2 cellular contexts compared by ENCODE assay signal in the genomic region with DNA sequence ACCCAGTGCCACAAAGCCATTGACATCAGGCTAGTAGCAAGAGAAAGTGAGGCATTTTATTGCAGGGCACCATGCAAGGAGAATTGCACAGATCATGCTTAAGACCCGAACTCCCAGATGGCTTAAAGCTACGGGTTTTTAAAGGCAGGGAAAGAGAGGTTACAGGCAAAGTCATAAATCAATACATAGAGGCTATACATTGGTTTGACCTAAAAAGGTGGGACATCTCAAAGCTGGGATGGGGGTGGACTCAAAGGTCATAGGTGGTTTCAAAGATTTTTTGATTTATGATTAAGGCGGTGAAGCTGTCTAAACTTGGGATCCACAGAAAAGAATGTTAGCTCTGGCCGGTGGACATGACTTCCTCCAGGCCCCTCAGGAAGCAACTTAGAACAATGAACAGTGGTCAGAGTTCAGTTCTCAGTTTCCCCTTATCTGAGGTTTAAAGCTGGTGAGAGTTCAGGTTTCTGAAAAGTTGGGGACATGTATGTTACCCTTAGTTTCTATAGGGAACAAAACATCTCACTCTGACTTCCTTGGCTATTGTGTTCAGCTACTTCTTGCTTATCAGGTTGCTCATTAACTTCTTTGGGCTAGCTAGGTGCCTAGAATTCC.
TF ChIP-seq lines count a peak whose summit lies in the region.

No MANE protein-coding gene starts in this region.

TF ChIP-seq in K562, 482 proteins besides CTCF, POLR2A, EP300 and RAD21 (continues in another document):
- TF ChIP-seq KDM4B (IDR thresholded peaks at IDR 0.05; ENCODE audit: borderline replicate concordance in 2 of 2, low read depth in 1 of 2), result no peak
- TF ChIP-seq ZNF263 (CRISPR knock-in tag; IDR thresholded peaks at IDR 0.05; ENCODE audit: borderline replicate concordance), result no peak
- no peak for TF ChIP-seq STAG1 (CRISPR knock-in tag; IDR thresholded peaks at IDR 0.05; ENCODE audit: borderline replicate concordance)
- no peak for TF ChIP-seq POLR3G (IDR thresholded peaks at IDR 0.05; ENCODE audit: extremely low read depth, insufficient read length, insufficient replicate concordance)
- TF ChIP-seq YY1 (IDR thresholded peaks at IDR 0.05; ENCODE audit: borderline replicate concordance in 1 of 3, control insufficient read depth in 1 of 3, extremely low read depth in 1 of 3, insufficient read depth in 3 of 3, insufficient read length in 1 of 3, insufficient replicate concordance in 2 of 3, low read depth in 1 of 3, low read length in 2 of 3), result no peak
- no peak for TF ChIP-seq TOE1 (IDR thresholded peaks at IDR 0.05; ENCODE audit: borderline replicate concordance)
- no peak for TF ChIP-seq TOE1 (CRISPR knock-in tag; IDR thresholded peaks at IDR 0.05; ENCODE audit: borderline replicate concordance, low read depth)
- no peak for TF ChIP-seq NELFE (IDR thresholded peaks at IDR 0.05; ENCODE audit: insufficient read depth, insufficient read length)
- TF ChIP-seq HEY1 (CRISPR knock-in tag; IDR thresholded peaks at IDR 0.05; ENCODE audit: borderline replicate concordance), result no peak
- TF ChIP-seq, protein P1, sequence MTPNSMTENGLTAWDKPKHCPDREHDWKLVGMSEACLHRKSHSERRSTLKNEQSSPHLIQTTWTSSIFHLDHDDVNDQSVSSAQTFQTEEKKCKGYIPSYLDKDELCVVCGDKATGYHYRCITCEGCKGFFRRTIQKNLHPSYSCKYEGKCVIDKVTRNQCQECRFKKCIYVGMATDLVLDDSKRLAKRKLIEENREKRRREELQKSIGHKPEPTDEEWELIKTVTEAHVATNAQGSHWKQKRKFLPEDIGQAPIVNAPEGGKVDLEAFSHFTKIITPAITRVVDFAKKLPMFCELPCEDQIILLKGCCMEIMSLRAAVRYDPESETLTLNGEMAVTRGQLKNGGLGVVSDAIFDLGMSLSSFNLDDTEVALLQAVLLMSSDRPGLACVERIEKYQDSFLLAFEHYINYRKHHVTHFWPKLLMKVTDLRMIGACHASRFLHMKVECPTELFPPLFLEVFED (CRISPR knock-in tag; conservative IDR thresholded peaks at IDR 0.05), result no peak
- TF ChIP-seq, protein P2, sequence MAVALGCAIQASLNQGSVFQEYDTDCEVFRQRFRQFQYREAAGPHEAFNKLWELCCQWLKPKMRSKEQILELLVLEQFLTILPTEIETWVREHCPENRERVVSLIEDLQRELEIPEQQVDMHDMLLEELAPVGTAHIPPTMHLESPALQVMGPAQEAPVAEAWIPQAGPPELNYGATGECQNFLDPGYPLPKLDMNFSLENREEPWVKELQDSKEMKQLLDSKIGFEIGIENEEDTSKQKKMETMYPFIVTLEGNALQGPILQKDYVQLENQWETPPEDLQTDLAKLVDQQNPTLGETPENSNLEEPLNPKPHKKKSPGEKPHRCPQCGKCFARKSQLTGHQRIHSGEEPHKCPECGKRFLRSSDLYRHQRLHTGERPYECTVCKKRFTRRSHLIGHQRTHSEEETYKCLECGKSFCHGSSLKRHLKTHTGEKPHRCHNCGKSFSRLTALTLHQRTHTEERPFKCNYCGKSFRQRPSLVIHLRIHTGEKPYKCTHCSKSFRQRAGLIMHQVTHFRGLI (CRISPR knock-in tag; IDR thresholded peaks at IDR 0.05), result no peak
- TF ChIP-seq, protein P3, sequence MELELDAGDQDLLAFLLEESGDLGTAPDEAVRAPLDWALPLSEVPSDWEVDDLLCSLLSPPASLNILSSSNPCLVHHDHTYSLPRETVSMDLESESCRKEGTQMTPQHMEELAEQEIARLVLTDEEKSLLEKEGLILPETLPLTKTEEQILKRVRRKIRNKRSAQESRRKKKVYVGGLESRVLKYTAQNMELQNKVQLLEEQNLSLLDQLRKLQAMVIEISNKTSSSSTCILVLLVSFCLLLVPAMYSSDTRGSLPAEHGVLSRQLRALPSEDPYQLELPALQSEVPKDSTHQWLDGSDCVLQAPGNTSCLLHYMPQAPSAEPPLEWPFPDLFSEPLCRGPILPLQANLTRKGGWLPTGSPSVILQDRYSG (tag; conservative IDR thresholded peaks at IDR 0.05; ENCODE audit: low read depth), result no peak
- TF ChIP-seq, protein P4, sequence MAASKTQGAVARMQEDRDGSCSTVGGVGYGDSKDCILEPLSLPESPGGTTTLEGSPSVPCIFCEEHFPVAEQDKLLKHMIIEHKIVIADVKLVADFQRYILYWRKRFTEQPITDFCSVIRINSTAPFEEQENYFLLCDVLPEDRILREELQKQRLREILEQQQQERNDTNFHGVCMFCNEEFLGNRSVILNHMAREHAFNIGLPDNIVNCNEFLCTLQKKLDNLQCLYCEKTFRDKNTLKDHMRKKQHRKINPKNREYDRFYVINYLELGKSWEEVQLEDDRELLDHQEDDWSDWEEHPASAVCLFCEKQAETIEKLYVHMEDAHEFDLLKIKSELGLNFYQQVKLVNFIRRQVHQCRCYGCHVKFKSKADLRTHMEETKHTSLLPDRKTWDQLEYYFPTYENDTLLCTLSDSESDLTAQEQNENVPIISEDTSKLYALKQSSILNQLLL (CRISPR knock-in tag; IDR thresholded peaks at IDR 0.05; ENCODE audit: borderline replicate concordance), result no peak
- no peak for TF ChIP-seq MCM7 (IDR thresholded peaks at IDR 0.05)
- no peak for TF ChIP-seq JUND (IDR thresholded peaks at IDR 0.05; ENCODE audit: borderline replicate concordance, low read depth, low read length)
- TF ChIP-seq JUND (tag; IDR thresholded peaks at IDR 0.05; ENCODE audit: borderline replicate concordance, low read depth, low read length), result no peak
- TF ChIP-seq, protein P5, sequence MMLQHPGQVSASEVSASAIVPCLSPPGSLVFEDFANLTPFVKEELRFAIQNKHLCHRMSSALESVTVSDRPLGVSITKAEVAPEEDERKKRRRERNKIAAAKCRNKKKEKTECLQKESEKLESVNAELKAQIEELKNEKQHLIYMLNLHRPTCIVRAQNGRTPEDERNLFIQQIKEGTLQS (IDR thresholded peaks at IDR 0.05), result no peak
- TF ChIP-seq, protein P5 (CRISPR knock-in tag; conservative IDR thresholded peaks at IDR 0.05), result no peak

TF ChIP-seq in endothelial cell of umbilical vein, 7 proteins besides CTCF, POLR2A, EP300 and RAD21:
- TF ChIP-seq POLR2AphosphoS5 (IDR thresholded peaks at IDR 0.05; ENCODE audit: insufficient read depth, low read depth, low read length), result no peak
- TF ChIP-seq MYC (IDR thresholded peaks at IDR 0.05; ENCODE audit: low read depth, low read length), result no peak
- no peak for TF ChIP-seq FOS (IDR thresholded peaks at IDR 0.05; ENCODE audit: borderline replicate concordance, insufficient read depth, low read length)
- TF ChIP-seq, protein P6, sequence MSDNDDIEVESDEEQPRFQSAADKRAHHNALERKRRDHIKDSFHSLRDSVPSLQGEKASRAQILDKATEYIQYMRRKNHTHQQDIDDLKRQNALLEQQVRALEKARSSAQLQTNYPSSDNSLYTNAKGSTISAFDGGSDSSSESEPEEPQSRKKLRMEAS (IDR thresholded peaks at IDR 0.05; ENCODE audit: insufficient read depth, insufficient read length), result no peak
- TF ChIP-seq JUN (IDR thresholded peaks at IDR 0.05; ENCODE audit: borderline replicate concordance, insufficient read depth, insufficient read length, low read depth), result no peak
- no peak for TF ChIP-seq GATA2 (IDR thresholded peaks at IDR 0.05; ENCODE audit: insufficient read depth, insufficient read length, low read depth, low read length)
- TF ChIP-seq EZH2 (IDR thresholded peaks at IDR 0.05; ENCODE audit: borderline replicate concordance, low read depth, low read length, severe bottlenecking), result no peak
